9 cellular contexts compared by ENCODE assay signal in genomic region chr20:58408603-58409246, GRCh38. TPM values are rescaled to one million over a fixed set of nuclear protein-coding genes. Genes with fewer than 3 reads are reported as not detected.
DNase-seq lines count a peak whose midpoint lies in the region; ATAC-seq and TF ChIP-seq lines count a peak whose summit lies in the region.
"Had no signal": no experiment of that assay in that cellular context is flagged by ENCODE, and none has a peak within 500 bp of the region (broad histone marks: within the 10 kb centered on the region; RNA-seq: fewer than 3 reads in every experiment).

No MANE protein-coding gene starts in this region.

- in situ Hi-C loops in G401 (cut with HindIII; ENCODE audit: low sequenced_read_pairs) = no loop called here

- peak overlapping the region; percentile 41 for H3K27ac ChIP-seq in skeletal muscle tissue (ENCODE audit: low read depth, low read length)

- peak overlapping the region in 1 of 3 donors; percentile 30 for H3K9ac ChIP-seq in skeletal muscle tissue (ENCODE audit: low read depth in 1 of 3, low read length in 3 of 3)

- peaks cover 15 to 31% (median 21%) of the 10 kb centered on the region in 3 donors for H3K4me1 ChIP-seq in skeletal muscle tissue (ENCODE audit: control insufficient read depth in 3 of 3, insufficient read depth in 3 of 3, low read length in 3 of 3)

- DNase-seq in NCI-H345 (lab: John Stamatoyannopoulos, UW) (peak; percentile 27), NCI-H345 treated with DMSO at 0.1 percent for 48 hours (lab: John Stamatoyannopoulos, UW; ENCODE audit: unreplicated experiment) (no peak), NCI-H2196 (lab: John Stamatoyannopoulos, UW; ENCODE audit: unreplicated experiment) (peak; percentile 56), dermis microvascular lymphatic vessel endothelial cell (ENCODE audit: low read depth in 2 of 2) (peak; percentile 1 to 48), G401 (ENCODE audit: low spot score) (no peak), HEK293T (ENCODE audit: extremely low spot score) (no peak)

- no peaks in the 10 kb centered on the region for H3K9me3 ChIP-seq in skeletal muscle tissue (ENCODE audit: control insufficient read depth in 3 of 3, low read length in 3 of 3)

- no peak overlapping the region for H3K4me3 ChIP-seq in skeletal muscle tissue (ENCODE audit: low read length in 3 of 3)
- H3K4me3 ChIP-seq: lung had no signal

- H3K36me3 ChIP-seq in skeletal muscle tissue (ENCODE audit: control insufficient read depth in 3 of 3, insufficient read depth in 3 of 3, low read length in 3 of 3) = no peaks in the 10 kb centered on the region

- POLR2A ChIA-PET in HEK293T (lab: Yijun Ruan, JAX) = interaction anchor here (1.3 kb wide), 1 partner anchor 20 kb away, joined by 6 read pairs; the partner anchor contains the start of gene VAPB

- CTCF ChIA-PET in HEK293T (lab: Yijun Ruan, JAX) = no interaction called here

- ATAC-seq in GM18868 (IDR thresholded peaks at IDR 0.05; ENCODE audit: unreplicated experiment) = no peak

- H3K27me3 ChIP-seq in skeletal muscle tissue (ENCODE audit: control insufficient read depth in 3 of 3, insufficient read depth in 3 of 3, low read length in 3 of 3) = no peaks in the 10 kb centered on the region

TF ChIP-seq in HEK293T, 16 proteins besides CTCF, POLR2A, EP300 and RAD21:
- no peak for TF ChIP-seq LEF1 (IDR thresholded peaks at IDR 0.05; ENCODE audit: borderline replicate concordance)

RNA-seq across cellular contexts. Expression of gene VAPB, which starts 19.7 kb away (rescaled TPM):
- total RNA-seq in dermis microvascular lymphatic vessel endothelial cell = 9.1 and 11.8 TPM in 2 replicates
- total RNA-seq in skeletal muscle tissue = 19.8 TPM
- 25.8 and 44.5 TPM in 2 replicates for total RNA-seq in G401 (2014; rRNA removed; shearing (Covaris generic))

Comparison
In these comparisons a context has a peak if more than half of its experiments do, and no peak if none do; other contexts are left out.
1. DNase-seq: peak in NCI-H345 (single experiment), NCI-H2196 (single experiment) and dermis microvascular lymphatic vessel endothelial cell (2 of 2); none in NCI-H345 treated with DMSO at 0.1 percent for 48 hours (single experiment), G401 (single experiment) and HEK293T (single experiment).